In genomic region chr3:190321789-190322603, GRCh38 we compare ENCODE assay signal across 7 cellular contexts. TPM values are rescaled to one million over a fixed set of nuclear protein-coding genes. Genes with fewer than 3 reads are reported as not detected.
A peak's percentile ranks its signal among the peaks of the same experiment; 100 is the strongest.
DNase-seq lines count a peak whose midpoint lies in the region; ATAC-seq and FAIRE-seq lines count a peak whose summit lies in the region.

Gene CLDN1, minus strand, starts transcription at chr3:190322446. Its CDS starts 240 bp downstream, at chr3:190322206.

- FAIRE-seq in GM18507 (lab: Jason Lieb, UNC) = no peak

- peak; percentile 74 for ATAC-seq in HG02870 (IDR thresholded peaks at IDR 0.05; ENCODE audit: unreplicated experiment)

- DNase-seq in GM18507 (ENCODE audit: extremely low spot score, insufficient read length, low read depth) (peak; percentile 25), NCI-H1930 (lab: John Stamatoyannopoulos, UW) (peak; percentile 76 to 83), cerebellum (ENCODE audit: low spot score) (peak; percentile 5), islet precursor cell (peak; percentile 91)
- DNase-seq in activated CD4-positive, alpha-beta T cell treated with anti-CD3 and anti-CD28 coated beads for 1 hour = peak; percentile 61
- DNase-seq in stimulated activated CD4-positive, alpha-beta T cell treated with anti-CD3 and anti-CD28 coated beads, Interleukin-12 subunit alpha, Interleukin-12 subunit beta, amount 100 ng/mL, for 4 hours = peak; percentile 76

RNA-seq across cellular contexts. Expression of gene CLDN1, which starts in this region (rescaled TPM):
- 0.45 TPM for total RNA-seq in cerebellum

Comparison
In these comparisons a context has a peak if more than half of its experiments do, and no peak if none do; other contexts are left out.
1. Peak in every context shown above with its lines: DNase-seq and ATAC-seq.
2. Peak in DNase-seq in cerebellum; RNA of the gene not detected or under 1 TPM.
3. DNase-seq: peak in every context shown above with its lines; median percentile 91 in islet precursor cell; 80 in NCI-H1930; 76 in stimulated activated CD4-positive, alpha-beta T cell treated with anti-CD3 and anti-CD28 coated beads, Interleukin-12 subunit alpha, Interleukin-12 subunit beta, amount 100 ng/mL, for 4 hours; 61 in activated CD4-positive, alpha-beta T cell treated with anti-CD3 and anti-CD28 coated beads for 1 hour; 25 in GM18507; 5 in cerebellum.